In genomic region chr7:73725703-73726466, GRCh38 we compare ENCODE assay signal across 1 cellular context.
A peak's percentile ranks its signal among the peaks of the same experiment; 100 is the strongest.
TF ChIP-seq lines count a peak whose summit lies in the region.

No MANE protein-coding gene starts in this region.

TF ChIP-seq in K562, 482 proteins besides CTCF, POLR2A, EP300 and RAD21 (continues in another document):
- no peak for TF ChIP-seq ZNF584 (CRISPR knock-in tag; IDR thresholded peaks at IDR 0.05; ENCODE audit: low read depth)
- TF ChIP-seq IRF1 (CRISPR knock-in tag; IDR thresholded peaks at IDR 0.05; ENCODE audit: borderline replicate concordance) = no peak
- no peak for TF ChIP-seq SUPT5H (IDR thresholded peaks at IDR 0.05)
- TF ChIP-seq NFIC (IDR thresholded peaks at IDR 0.05) = 0 out of 2 replicates have a peak, but pooled peaks have one; percentile 17
- no peak for TF ChIP-seq MXD1 (CRISPR knock-in tag; IDR thresholded peaks at IDR 0.05; ENCODE audit: borderline replicate concordance, poor library complexity, severe bottlenecking)
- TF ChIP-seq SMARCA5 (IDR thresholded peaks at IDR 0.05) = peak; percentile 41; the same call in 1 of the 2 replicates
- peak; percentile 77; the same call in 1 of the 2 replicates for TF ChIP-seq XRCC5 (IDR thresholded peaks at IDR 0.05; ENCODE audit: low read depth, low read length)
- TF ChIP-seq ZNF592 (IDR thresholded peaks at IDR 0.05) = no peak
- no peak for TF ChIP-seq CBFA2T3 (IDR thresholded peaks at IDR 0.05)
- TF ChIP-seq ZBTB1 (CRISPR knock-in tag; IDR thresholded peaks at IDR 0.05; ENCODE audit: borderline replicate concordance, low read depth) = no peak
- TF ChIP-seq CBX3 (IDR thresholded peaks at IDR 0.05; ENCODE audit: borderline replicate concordance in 1 of 2, low read length in 2 of 2) = no peak
- TF ChIP-seq ZNF79 (CRISPR knock-in tag; IDR thresholded peaks at IDR 0.05; ENCODE audit: low read depth) = no peak
- 0 out of 2 replicates have a peak, but pooled peaks have one; percentile 74 for TF ChIP-seq YBX1 (IDR thresholded peaks at IDR 0.05)
- no peak for TF ChIP-seq ZFX (CRISPR knock-in tag; IDR thresholded peaks at IDR 0.05)
- TF ChIP-seq TFAP4 (CRISPR knock-in tag; IDR thresholded peaks at IDR 0.05; ENCODE audit: borderline replicate concordance) = peak; percentile 64; the same call in 1 of the 2 replicates
- TF ChIP-seq RBM15 (IDR thresholded peaks at IDR 0.05; ENCODE audit: insufficient read depth, low read length) = no peak
- peak in 1 of 2 experiments; percentile 67; a peak in 2 of 4 replicates for TF ChIP-seq HDAC1 (IDR thresholded peaks at IDR 0.05)
- no peak for TF ChIP-seq ARID3A (IDR thresholded peaks at IDR 0.05; ENCODE audit: borderline replicate concordance, low read depth, low read length)
- no peak for TF ChIP-seq MED1 (CRISPR knock-in tag; IDR thresholded peaks at IDR 0.05; ENCODE audit: borderline replicate concordance)
- TF ChIP-seq ZFP36 (IDR thresholded peaks at IDR 0.05; ENCODE audit: low read depth, low read length, partially characterized antibody) = peak; percentile 4
- no peak for TF ChIP-seq MLX (CRISPR knock-in tag; conservative IDR thresholded peaks at IDR 0.05)
- peak; percentile 52; the same call in 1 of the 2 replicates for TF ChIP-seq LCOR (CRISPR knock-in tag; IDR thresholded peaks at IDR 0.05)
- TF ChIP-seq MYNN (IDR thresholded peaks at IDR 0.05) = peak; percentile 51; the same call in 1 of the 2 replicates
- no peak for TF ChIP-seq MYNN (CRISPR knock-in tag; IDR thresholded peaks at IDR 0.05)
- TF ChIP-seq ZBTB2 (IDR thresholded peaks at IDR 0.05) = peak; percentile 57; the same call in 1 of the 2 replicates
- TF ChIP-seq ZC3H8 (IDR thresholded peaks at IDR 0.05) = no peak
- TF ChIP-seq USF1 (CRISPR knock-in tag; IDR thresholded peaks at IDR 0.05) = peak; percentile 22; the same call in 1 of the 2 replicates
- no peak for TF ChIP-seq ZZZ3 (IDR thresholded peaks at IDR 0.05)
- 0 out of 4 replicates have a peak, but pooled peaks of 1 of the 2 experiments have one; percentile 60 for TF ChIP-seq BCLAF1 (IDR thresholded peaks at IDR 0.05; ENCODE audit: borderline replicate concordance in 1 of 2, control insufficient read depth in 1 of 2, low read depth in 2 of 2, low read length in 1 of 2)
- no peak for TF ChIP-seq CTCFL (IDR thresholded peaks at IDR 0.05; ENCODE audit: borderline replicate concordance, insufficient read depth, low read depth, low read length, poor library complexity, severe bottlenecking)
- TF ChIP-seq L3MBTL2 (IDR thresholded peaks at IDR 0.05) = peak; percentile 17; the same call in 1 of the 2 replicates
- 0 out of 2 replicates have a peak, but pooled peaks have one; percentile 25 for TF ChIP-seq SNIP1 (IDR thresholded peaks at IDR 0.05; ENCODE audit: low read depth)
- TF ChIP-seq TBL1XR1 (IDR thresholded peaks at IDR 0.05; ENCODE audit: low read length in 2 of 2) = 0 out of 4 replicates have a peak, but pooled peaks of 1 of the 2 experiments have one; percentile 27
- peak; percentile 96 for TF ChIP-seq STAG1 (CRISPR knock-in tag; IDR thresholded peaks at IDR 0.05; ENCODE audit: borderline replicate concordance)
- TF ChIP-seq TEAD2 (tag; IDR thresholded peaks at IDR 0.05) = no peak
- 0 out of 2 replicates have a peak, but pooled peaks have one; percentile 42 for TF ChIP-seq FOXP1 (CRISPR knock-in tag; IDR thresholded peaks at IDR 0.05)
- TF ChIP-seq ATF1 (CRISPR knock-in tag; IDR thresholded peaks at IDR 0.05) = no peak
- TF ChIP-seq ATF1 (tag; IDR thresholded peaks at IDR 0.05) = peak; percentile 33; the same call in 1 of the 2 replicates
- no peak for TF ChIP-seq ZNF785 (CRISPR knock-in tag; IDR thresholded peaks at IDR 0.05)
- no peak for TF ChIP-seq ZNF23 (CRISPR knock-in tag; IDR thresholded peaks at IDR 0.05)
- peak; percentile 28; the same call in 1 of the 2 replicates for TF ChIP-seq THRB (CRISPR knock-in tag; conservative IDR thresholded peaks at IDR 0.05)
- no peak for TF ChIP-seq KDM5B (IDR thresholded peaks at IDR 0.05; ENCODE audit: insufficient replicate concordance, low read depth, low read length)
- TF ChIP-seq CREM (IDR thresholded peaks at IDR 0.05; ENCODE audit: low read depth) = peak; percentile 43; the same call in 1 of the 2 replicates
- no peak for TF ChIP-seq ZNF165 (CRISPR knock-in tag; IDR thresholded peaks at IDR 0.05; ENCODE audit: borderline replicate concordance)
